ENCODE assay signal across 20 cellular contexts in the genomic region with DNA sequence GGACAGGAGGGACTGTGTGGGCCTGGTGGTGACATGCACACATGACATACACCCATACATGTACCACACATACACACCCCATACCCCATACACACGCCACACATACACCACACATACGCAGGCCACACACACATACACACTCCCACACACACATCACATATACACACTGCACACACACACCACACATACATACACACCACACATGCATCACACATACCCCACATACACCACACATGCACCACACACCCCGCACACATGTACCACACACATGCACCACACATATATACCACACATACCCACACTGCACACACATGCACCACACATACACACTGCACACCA.
"Had no signal": no experiment of that assay in that cellular context is flagged by ENCODE, and none has a peak within 500 bp of the region (broad histone marks: within the 10 kb centered on the region; RNA-seq: fewer than 3 reads in every experiment).

No MANE protein-coding gene starts in this region.

- FAIRE-seq: colon, islet of Langerhans, small intestine had no signal

- H3K9me3 ChIP-seq: neutrophil, upper lobe of left lung had no signal

- ATAC-seq: effector memory CD8-positive, alpha-beta T cell had no signal

- DNase-seq: cerebellar nuclear complex; effector memory CD8-positive, alpha-beta T cell; esophagus squamous epithelium; foreskin fibroblast; hypothalamus; kidney glomerular epithelial cell; mesendoderm; naive B cell; small intestine; stimulated activated CD4-positive, alpha-beta T cell treated with anti-CD3 and anti-CD28 coated beads, Interleukin-12 subunit alpha, Interleukin-12 subunit beta, amount 100 ng/mL, for 4 hours; stimulated activated naive CD4-positive, alpha-beta T cell treated with Interleukin-2 at 50 U/mL for 16 hours; upper lobe of left lung had no signal

- H3K4me3 ChIP-seq: esophagus squamous epithelium, heart left ventricle, right atrium auricular region, upper lobe of left lung had no signal

- H3K9me3 Mint-ChIP-seq: dendritic cell treated with granulocyte-macrophage colony-stimulating factor and Interleukin-4, amounts not matched to agents 40 ng/mL and 50 ng/mL, for 4 days had no signal

- H3K4me3 Mint-ChIP-seq: dendritic cell treated with granulocyte-macrophage colony-stimulating factor and Interleukin-4, amounts not matched to agents 40 ng/mL and 50 ng/mL, for 4 days; effector memory CD8-positive, alpha-beta T cell; nephron had no signal

- H3K4me1 Mint-ChIP-seq: naive B cell had no signal

- H3K27ac ChIP-seq: epithelial cell of prostate, esophagus squamous epithelium, heart left ventricle, neutrophil, right atrium auricular region, upper lobe of left lung had no signal

- H3K4me1 ChIP-seq: esophagus squamous epithelium, heart left ventricle, right atrium auricular region, upper lobe of left lung had no signal

- H3K27me3 ChIP-seq: neutrophil, right atrium auricular region, upper lobe of left lung had no signal

- H3K36me3 ChIP-seq: esophagus squamous epithelium, heart left ventricle, neutrophil, right atrium auricular region, upper lobe of left lung had no signal
